23 cellular contexts compared by ENCODE assay signal in the genomic region with DNA sequence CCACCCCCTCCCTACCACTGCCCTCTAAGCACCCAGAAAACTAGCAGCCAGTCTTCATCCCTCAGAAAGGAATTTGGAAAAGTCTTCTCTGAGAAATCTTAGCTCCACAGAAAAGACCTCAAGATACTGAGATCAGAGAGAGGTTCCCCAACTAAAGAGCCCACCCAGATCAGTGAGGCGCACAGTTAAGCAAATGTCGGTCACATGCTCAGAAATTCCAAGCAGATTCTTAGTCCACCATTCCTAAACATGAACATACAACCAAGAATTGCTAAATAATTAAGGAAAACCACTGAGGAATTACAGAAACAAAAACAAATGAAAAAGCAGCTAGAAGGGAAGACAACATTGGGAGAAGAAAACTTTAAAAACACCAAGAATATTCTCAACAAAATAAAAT. TPM values are rescaled to one million over a fixed set of nuclear protein-coding genes. Genes with fewer than 3 reads are reported as not detected.
A peak's percentile ranks its signal among the peaks of the same experiment; 100 is the strongest.
DNase-seq lines count a peak whose midpoint lies in the region; ATAC-seq, FAIRE-seq and TF ChIP-seq lines count a peak whose summit lies in the region.
"Had no signal": no experiment of that assay in that cellular context is flagged by ENCODE, and none has a peak within 500 bp of the region (broad histone marks: within the 10 kb centered on the region; RNA-seq: fewer than 3 reads in every experiment).

No MANE protein-coding gene starts in this region.

- H3K27ac Mint-ChIP-seq in astrocyte (ENCODE audit: unreplicated experiment), result peak overlapping the region; percentile 11
- H3K27ac Mint-ChIP-seq in mesothelial cell of epicardium, result peak overlapping the region; percentile 2
- H3K27ac Mint-ChIP-seq in immature natural killer cell, result peak overlapping the region in 2 of 6 donors; percentile 12 to 47

- H3K36me3 Mint-ChIP-seq in astrocyte (ENCODE audit: low read depth, unreplicated experiment) (no peaks in the 10 kb centered on the region), mesothelial cell of epicardium (peaks cover 11% of the 10 kb centered on the region), immature natural killer cell (peaks cover 0 to 4% (median 0%) of the 10 kb centered on the region in 3 donors)
- H3K36me3 Mint-ChIP-seq: IgD-negative memory B cell had no signal

- H3K79me2 ChIP-seq in astrocyte (ENCODE audit: insufficient read depth, low read length), result peaks cover 99% of the 10 kb centered on the region

- peaks cover 60% of the 10 kb centered on the region for H3K4me1 Mint-ChIP-seq in astrocyte (ENCODE audit: low read depth, unreplicated experiment)
- H3K4me1 Mint-ChIP-seq in mesothelial cell of epicardium, result peaks cover 26% of the 10 kb centered on the region
- H3K4me1 Mint-ChIP-seq in immature natural killer cell, result peaks cover 81 to 96% of the 10 kb centered on the region in 2 donors

- H3K27me3 Mint-ChIP-seq in astrocyte (ENCODE audit: low read depth, unreplicated experiment), result no peaks in the 10 kb centered on the region
- H3K27me3 Mint-ChIP-seq in mesothelial cell of epicardium (ENCODE audit: low read depth), result no peaks in the 10 kb centered on the region
- peaks cover 0 to 3% (median 0%) of the 10 kb centered on the region in 3 donors for H3K27me3 Mint-ChIP-seq in immature natural killer cell (ENCODE audit: low read depth in 3 of 3)
- H3K27me3 Mint-ChIP-seq: IgD-negative memory B cell had no signal

- peaks cover 98% of the 10 kb centered on the region for H4K20me1 ChIP-seq in astrocyte (ENCODE audit: insufficient read depth, low read length)

- H3K27me3 ChIP-seq in cardiac muscle cell (no peaks in the 10 kb centered on the region), astrocyte (ENCODE audit: insufficient read depth, low read length) (no peaks in the 10 kb centered on the region)
- H3K27me3 ChIP-seq: BLaER1 treated with 17β-estradiol and CSF1 and Interleukin-3, amounts not matched to agents 10 nM and 100 nM; uterus had no signal

- no peak for DNase-seq in cardiac muscle cell (ENCODE audit: low read depth in 1 of 2, low spot score in 1 of 2)
- no peak for DNase-seq in cardiac septum (ENCODE audit: low spot score)
- DNase-seq in astrocyte (ENCODE audit: low read depth), result no peak
- DNase-seq in mesothelial cell of epicardium (ENCODE audit: low spot score in 2 of 2, unreplicated experiment in 2 of 2), result no peak
- no peak for DNase-seq in immature natural killer cell
- DNase-seq in GM20000 (ENCODE audit: low spot score), result no peak
- no peak for DNase-seq in MV-4-11 (lab: John Stamatoyannopoulos, UW)
- DNase-seq: activated CD4-positive, alpha-beta T cell treated with anti-CD3 and anti-CD28 coated beads for 4 hours; amygdala; caudate nucleus; DMS53; left cardiac atrium; MM.1S; NCI-H2171 treated with DMSO at 0.1 percent for 48 hours; SW 1271; uterus had no signal

- H3K4me1 ChIP-seq in cardiac muscle cell (ENCODE audit: low read depth), result peaks cover 52% of the 10 kb centered on the region
- H3K4me1 ChIP-seq in astrocyte (ENCODE audit: insufficient read depth, low read length), result peaks cover 6% of the 10 kb centered on the region

- H3K36me3 ChIP-seq in cardiac muscle cell (no peaks in the 10 kb centered on the region), astrocyte (ENCODE audit: insufficient read depth, low read length) (no peaks in the 10 kb centered on the region)
- H3K36me3 ChIP-seq: uterus had no signal

- H3K4me2 ChIP-seq in astrocyte (ENCODE audit: low read length), result no peak overlapping the region

- H3K9me3 ChIP-seq in cardiac muscle cell (ENCODE audit: low read depth) (no peaks in the 10 kb centered on the region), astrocyte (ENCODE audit: insufficient read depth, low read depth, low read length) (no peaks in the 10 kb centered on the region)

- intact Hi-C loops in cardiac septum (cut with DNase I), result no loop called here

- no peak for TF ChIP-seq CTCF in cardiac muscle cell (IDR thresholded peaks at IDR 0.05; ENCODE audit: low read depth, low read length)
- no peak for TF ChIP-seq CTCF in astrocyte (IDR thresholded peaks at IDR 0.05; ENCODE audit: insufficient read depth, low read depth, low read length)
- TF ChIP-seq CTCF in mesothelial cell of epicardium (IDR thresholded peaks at IDR 0.05; ENCODE audit: unreplicated experiment), result no peak
- TF ChIP-seq CTCF in GM20000 (IDR thresholded peaks at IDR 0.05; ENCODE audit: extremely low read depth, missing control alignments), result no peak

- no peak for FAIRE-seq in astrocyte (lab: Jason Lieb, UNC)
- FAIRE-seq: GM12878, GM19239 had no signal

- H3K27ac ChIP-seq in cardiac muscle cell (peak overlapping the region; percentile 66), astrocyte (ENCODE audit: low read depth, low read length) (no peak overlapping the region)
- H3K27ac ChIP-seq: uterus had no signal

- ATAC-seq in HG03280 (IDR thresholded peaks at IDR 0.05; ENCODE audit: unreplicated experiment), result no peak
- ATAC-seq: esophagus mucosa, GM12878, left cardiac atrium had no signal

- no peaks in the 10 kb centered on the region for H3K9me3 Mint-ChIP-seq in astrocyte (ENCODE audit: unreplicated experiment)
- H3K9me3 Mint-ChIP-seq in mesothelial cell of epicardium, result peaks cover 14% of the 10 kb centered on the region
- peaks cover 0 to 7% (median under 1%) of the 10 kb centered on the region in 6 donors for H3K9me3 Mint-ChIP-seq in immature natural killer cell
- H3K9me3 Mint-ChIP-seq: IgD-negative memory B cell had no signal

- H3K4me3 Mint-ChIP-seq in astrocyte (ENCODE audit: unreplicated experiment) (peak overlapping the region; percentile 13), mesothelial cell of epicardium (no peak overlapping the region), immature natural killer cell (peak overlapping the region in 1 of 5 donors; percentile 13)
- H3K4me3 Mint-ChIP-seq: neural crest cell had no signal

- H3K9ac ChIP-seq in astrocyte (ENCODE audit: low read length), result no peak overlapping the region

- H2AFZ ChIP-seq in astrocyte (ENCODE audit: low read depth, low read length), result no peak overlapping the region

- H3K4me3 ChIP-seq in cardiac muscle cell (no peak overlapping the region), astrocyte (ENCODE audit: insufficient read depth, low read depth, low read length) (no peak overlapping the region)
- H3K4me3 ChIP-seq: BLaER1 treated with 17β-estradiol and CSF1 and Interleukin-3, amounts not matched to agents 10 nM and 100 nM; GM12878; uterus had no signal

RNA-seq across cellular contexts. Expression of gene MED13L, which starts 32.3 kb away (rescaled TPM):
- total RNA-seq in cardiac muscle cell (49.5 and 94.3 TPM in 2 replicates), cardiac septum (74.5 TPM), astrocyte (139 and 153 TPM in 2 replicates), mesothelial cell of epicardium (174 to 179 TPM (median 178 TPM) in 3 replicates)
- polyA plus RNA-seq in cardiac muscle cell (31.3 and 39.2 TPM in 2 replicates), immature natural killer cell (10 to 100 TPM in 1 of 3 donors, 1 to 10 TPM in 2; 2.3 to 10.3 (median 4.9) TPM)
